1 cellular context compared by ENCODE assay signal in genomic region chr1:151790071-151790939, GRCh38.
TF ChIP-seq lines count a peak whose summit lies in the region.

TDRKH (minus strand) TSS chr1:151790500; CDS start chr1:151783022, 7,478 bp downstream.

TF ChIP-seq in K562, 482 proteins besides CTCF, POLR2A, EP300 and RAD21 (continued from another document and continues in another):
- TF ChIP-seq ZBTB40 (IDR thresholded peaks at IDR 0.05), result 0 out of 2 replicates have a peak, but pooled peaks have one; percentile 26
- no peak for TF ChIP-seq ZBTB40 (CRISPR knock-in tag; IDR thresholded peaks at IDR 0.05)
- TF ChIP-seq STAT5B (CRISPR knock-in tag; IDR thresholded peaks at IDR 0.05), result no peak
- TF ChIP-seq ATF7 (IDR thresholded peaks at IDR 0.05), result peak; percentile 71
- no peak for TF ChIP-seq ZNF695 (CRISPR knock-in tag; IDR thresholded peaks at IDR 0.05)
- peak; percentile 41 for TF ChIP-seq FOSL1 (tag; conservative IDR thresholded peaks at IDR 0.05)
- TF ChIP-seq CREB1 (IDR thresholded peaks at IDR 0.05), result 0 out of 2 replicates have a peak, but pooled peaks have one; percentile 36
- peak; percentile 57 for TF ChIP-seq CREB1 (CRISPR knock-in tag; IDR thresholded peaks at IDR 0.05)
- TF ChIP-seq CEBPG (CRISPR knock-in tag; IDR thresholded peaks at IDR 0.05), result 0 out of 2 replicates have a peak, but pooled peaks have one; percentile 8
- TF ChIP-seq CEBPG (tag; conservative IDR thresholded peaks at IDR 0.05 in 1 of 2, IDR thresholded peaks at IDR 0.05 in 1 of 2), result no peak
- TF ChIP-seq CXXC5 (CRISPR knock-in tag; IDR thresholded peaks at IDR 0.05), result peak; percentile 88
- no peak for TF ChIP-seq HIVEP1 (CRISPR knock-in tag; IDR thresholded peaks at IDR 0.05)
- no peak for TF ChIP-seq FOXO4 (CRISPR knock-in tag; IDR thresholded peaks at IDR 0.05)
- peak; percentile 30 for TF ChIP-seq CTCFL (IDR thresholded peaks at IDR 0.05; ENCODE audit: borderline replicate concordance, insufficient read depth, low read depth, low read length, poor library complexity, severe bottlenecking)
- no peak for TF ChIP-seq ELF2 (CRISPR knock-in tag; IDR thresholded peaks at IDR 0.05)
- TF ChIP-seq BRF1 (IDR thresholded peaks at IDR 0.05; ENCODE audit: borderline replicate concordance, extremely low read depth, insufficient read length), result no peak
- peak; percentile 49 for TF ChIP-seq RBBP5 (IDR thresholded peaks at IDR 0.05; ENCODE audit: borderline replicate concordance, insufficient read depth, low read length, poor library complexity, severe bottlenecking)
- peak; percentile 76 for TF ChIP-seq GABPB1 (CRISPR knock-in tag; IDR thresholded peaks at IDR 0.05)
- TF ChIP-seq ZNF75A (CRISPR knock-in tag; IDR thresholded peaks at IDR 0.05), result no peak
- peak; percentile 99 for TF ChIP-seq RBM25 (IDR thresholded peaks at IDR 0.05; ENCODE audit: low read depth, low read length, severe bottlenecking)
- peak; percentile 99 for TF ChIP-seq MGA (IDR thresholded peaks at IDR 0.05)
- no peak; the same call in 1 of the 2 replicates for TF ChIP-seq HMG20B (CRISPR knock-in tag; IDR thresholded peaks at IDR 0.05)
- TF ChIP-seq U2AF1 (optimal IDR thresholded peaks at IDR 0.05; ENCODE audit: low read depth, low read length), result peak; percentile 71
- TF ChIP-seq SNAPC5 (CRISPR knock-in tag; IDR thresholded peaks at IDR 0.05), result no peak
- TF ChIP-seq POU5F1 (IDR thresholded peaks at IDR 0.05; ENCODE audit: borderline replicate concordance, low read depth, low read length, partially characterized antibody), result no peak
- TF ChIP-seq NCOR1 (IDR thresholded peaks at IDR 0.05), result no peak
- TF ChIP-seq BACH1 (tag; IDR thresholded peaks at IDR 0.05), result peak; percentile 67
- TF ChIP-seq NCOA4 (IDR thresholded peaks at IDR 0.05; ENCODE audit: partially characterized antibody), result no peak
- no peak for TF ChIP-seq ZNF408 (CRISPR knock-in tag; IDR thresholded peaks at IDR 0.05; ENCODE audit: low read depth)
- peak; percentile 54; the same call in 1 of the 2 replicates for TF ChIP-seq ARID1B (IDR thresholded peaks at IDR 0.05)
- no peak for TF ChIP-seq ZNF133 (CRISPR knock-in tag; IDR thresholded peaks at IDR 0.05)
